In the genomic region with DNA sequence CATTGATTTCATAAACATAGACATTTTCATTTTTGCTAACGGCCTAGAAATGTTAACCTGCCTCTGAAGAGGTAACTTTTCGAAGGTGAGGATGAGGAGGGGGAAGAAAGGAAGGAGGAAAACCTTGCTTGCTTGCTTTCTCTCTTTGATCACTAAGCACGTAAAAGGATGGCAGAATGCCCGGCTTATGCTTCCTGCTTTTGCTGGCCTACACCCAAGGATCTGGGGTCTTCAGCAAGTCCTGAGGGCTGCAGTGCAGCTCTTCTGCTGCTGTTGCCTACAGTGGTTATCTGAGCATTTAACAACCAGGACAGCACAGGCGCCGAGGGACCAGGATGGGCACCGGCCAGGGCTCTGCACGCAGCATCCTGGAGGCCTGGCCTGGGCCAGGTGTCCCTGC, we compare ENCODE assay signal across 12 cellular contexts.
DNase-seq lines count a peak whose midpoint lies in the region; ATAC-seq and TF ChIP-seq lines count a peak whose summit lies in the region.
"Had no signal": no experiment of that assay in that cellular context is flagged by ENCODE, and none has a peak within 500 bp of the region (broad histone marks: within the 10 kb centered on the region; RNA-seq: fewer than 3 reads in every experiment).

No MANE protein-coding gene starts in this region.

- peaks cover 31% of the 10 kb centered on the region for H3K4me1 ChIP-seq in CD4-positive, alpha-beta memory T cell (ENCODE audit: insufficient read depth, low read length)
- peaks cover 4% of the 10 kb centered on the region; the same call in 1 of the 2 replicates for H3K4me1 ChIP-seq in HEK293 (ENCODE audit: control insufficient read depth, insufficient read depth, low read length)

- H3K27me3 Mint-ChIP-seq in CD4-positive, alpha-beta memory T cell, result no peaks in the 10 kb centered on the region
- H3K27me3 Mint-ChIP-seq in activated CD4-positive, alpha-beta memory T cell treated with anti-CD3 and anti-CD28 coated beads, Interleukin-2, amount 10 ng/mL, durations not matched to agents 7 days and 5 days, result no peaks in the 10 kb centered on the region

- H3K27ac ChIP-seq in CD4-positive, alpha-beta memory T cell (ENCODE audit: low read depth, low read length), result no peak overlapping the region
- no peak overlapping the region for H3K27ac ChIP-seq in HEK293 (ENCODE audit: extremely low read depth, low read depth, low read length)
- H3K27ac ChIP-seq: left ventricle myocardium inferior, PC-9 had no signal

- TF ChIP-seq CTCF in HEK293 (tag by site-specific recombination; IDR thresholded peaks at IDR 0.05), result no peak

- H3K27me3 ChIP-seq in CD4-positive, alpha-beta memory T cell (ENCODE audit: insufficient read depth, low read length), result no peaks in the 10 kb centered on the region

- peak overlapping the region in 6 of 7 donors; percentile 5 to 86 (median 53) for H3K27ac Mint-ChIP-seq in CD4-positive, alpha-beta memory T cell
- peak overlapping the region; percentile 28 for H3K27ac Mint-ChIP-seq in activated CD4-positive, alpha-beta memory T cell treated with anti-CD3 and anti-CD28 coated beads, Interleukin-2, amount 10 ng/mL, durations not matched to agents 7 days and 5 days
- H3K27ac Mint-ChIP-seq: nephron progenitor cell had no signal

- CTCF ChIA-PET in CD4-positive, alpha-beta memory T cell (lab: Charles Lee; ENCODE audit: partially characterized antibody), result interaction anchor here (1.4 kb wide), 1 partner anchor 13 kb away, joined by 5 read pairs; no protein-coding TSS in a partner anchor
- CTCF ChIA-PET in HEK293 (lab: Yijun Ruan, JAX), result no interaction called here
- CTCF ChIA-PET in activated CD4-positive, alpha-beta memory T cell treated with anti-CD3 and anti-CD28 coated beads, Interleukin-2, amount 10 ng/mL, durations not matched to agents 7 days and 5 days (lab: Charles Lee), result no interaction called here

- intact Hi-C loops in CD4-positive, alpha-beta memory T cell (cut with micrococcal nuclease), result no loop called here

- DNase-seq in CD4-positive, alpha-beta memory T cell, result no peak
- no peak for DNase-seq in activated CD4-positive, alpha-beta memory T cell treated with anti-CD3 and anti-CD28 coated beads, Interleukin-2, amount 10 ng/mL, durations not matched to agents 7 days and 5 days
- peak; percentile 7 for DNase-seq in kidney tubule cell (ENCODE audit: low spot score)
- no peak for DNase-seq in left lobe of liver (ENCODE audit: low spot score)
- DNase-seq: glutamatergic neuron, left ventricle myocardium inferior, NCI-H345, nephron progenitor cell, PC-9 had no signal

- no peak overlapping the region for H3K4me3 ChIP-seq in CD4-positive, alpha-beta memory T cell (ENCODE audit: low read length in 2 of 2)
- no peak overlapping the region for H3K4me3 ChIP-seq in HEK293 (ENCODE audit: low read depth, low read length)
- H3K4me3 ChIP-seq: left ventricle myocardium inferior, PC-9 had no signal

- peak overlapping the region in 6 of 8 donors; percentile 30 to 82 (median 66) for H3K4me3 Mint-ChIP-seq in CD4-positive, alpha-beta memory T cell
- no peak overlapping the region for H3K4me3 Mint-ChIP-seq in activated CD4-positive, alpha-beta memory T cell treated with anti-CD3 and anti-CD28 coated beads, Interleukin-2, amount 10 ng/mL, durations not matched to agents 7 days and 5 days
- H3K4me3 Mint-ChIP-seq: nephron progenitor cell had no signal

- peaks cover 0 to 2% (median 0%) of the 10 kb centered on the region in 8 donors for H3K9me3 Mint-ChIP-seq in CD4-positive, alpha-beta memory T cell
- no peaks in the 10 kb centered on the region for H3K9me3 Mint-ChIP-seq in activated CD4-positive, alpha-beta memory T cell treated with anti-CD3 and anti-CD28 coated beads, Interleukin-2, amount 10 ng/mL, durations not matched to agents 7 days and 5 days
- H3K9me3 Mint-ChIP-seq: nephron progenitor cell had no signal

- no peaks in the 10 kb centered on the region for H3K36me3 Mint-ChIP-seq in CD4-positive, alpha-beta memory T cell
- H3K36me3 Mint-ChIP-seq in activated CD4-positive, alpha-beta memory T cell treated with anti-CD3 and anti-CD28 coated beads, Interleukin-2, amount 10 ng/mL, durations not matched to agents 7 days and 5 days (ENCODE audit: low read depth), result peaks cover 62% of the 10 kb centered on the region

- ATAC-seq in left lobe of liver, result no peak
- no peak for ATAC-seq in HG03442 (IDR thresholded peaks at IDR 0.05; ENCODE audit: unreplicated experiment)
- no peak for ATAC-seq in HG03521 (IDR thresholded peaks at IDR 0.05; ENCODE audit: unreplicated experiment)

- no peaks in the 10 kb centered on the region for H3K9me3 ChIP-seq in CD4-positive, alpha-beta memory T cell (ENCODE audit: control insufficient read depth in 1 of 2, low read length in 2 of 2)
- H3K9me3 ChIP-seq in HEK293 (ENCODE audit: control insufficient read depth, insufficient read depth, low read depth, low read length), result no peaks in the 10 kb centered on the region
- H3K9me3 ChIP-seq: left ventricle myocardium inferior had no signal

- POLR2A ChIA-PET in CD4-positive, alpha-beta memory T cell (lab: Charles Lee; ENCODE audit: partially characterized antibody), result interaction anchor here (1.1 to 3.6 kb wide), 3 partner anchors 13 to 34 kb away, joined by 4 to 13 read pairs (median 5); no protein-coding TSS in a partner anchor
- POLR2A ChIA-PET in HEK293 (lab: Yijun Ruan, JAX), result no interaction called here
- POLR2A ChIA-PET in activated CD4-positive, alpha-beta memory T cell treated with anti-CD3 and anti-CD28 coated beads, Interleukin-2, amount 10 ng/mL, durations not matched to agents 7 days and 5 days (lab: Charles Lee), result interaction anchor here (1.1 to 3.4 kb wide), 2 partner anchors 13 to 19 kb away, joined by 3 to 21 read pairs; no protein-coding TSS in a partner anchor

- H3K4me1 Mint-ChIP-seq in CD4-positive, alpha-beta memory T cell, result peaks cover 23 to 47% (median 38%) of the 10 kb centered on the region in 4 donors
- H3K4me1 Mint-ChIP-seq in activated CD4-positive, alpha-beta memory T cell treated with anti-CD3 and anti-CD28 coated beads, Interleukin-2, amount 10 ng/mL, durations not matched to agents 7 days and 5 days, result peaks cover 61% of the 10 kb centered on the region

- H3K36me3 ChIP-seq in CD4-positive, alpha-beta memory T cell (ENCODE audit: insufficient read depth, low read length), result no peaks in the 10 kb centered on the region
- no peaks in the 10 kb centered on the region for H3K36me3 ChIP-seq in HEK293 (ENCODE audit: control insufficient read depth in 2 of 2, insufficient read depth in 1 of 2, low read length in 2 of 2)
- H3K36me3 ChIP-seq: left ventricle myocardium inferior had no signal

TF ChIP-seq in HEK293, 187 proteins besides CTCF, POLR2A, EP300 and RAD21:
- no peak for TF ChIP-seq ZNF621 (tag by site-specific recombination; IDR thresholded peaks at IDR 0.05)
- TF ChIP-seq, protein P1, sequence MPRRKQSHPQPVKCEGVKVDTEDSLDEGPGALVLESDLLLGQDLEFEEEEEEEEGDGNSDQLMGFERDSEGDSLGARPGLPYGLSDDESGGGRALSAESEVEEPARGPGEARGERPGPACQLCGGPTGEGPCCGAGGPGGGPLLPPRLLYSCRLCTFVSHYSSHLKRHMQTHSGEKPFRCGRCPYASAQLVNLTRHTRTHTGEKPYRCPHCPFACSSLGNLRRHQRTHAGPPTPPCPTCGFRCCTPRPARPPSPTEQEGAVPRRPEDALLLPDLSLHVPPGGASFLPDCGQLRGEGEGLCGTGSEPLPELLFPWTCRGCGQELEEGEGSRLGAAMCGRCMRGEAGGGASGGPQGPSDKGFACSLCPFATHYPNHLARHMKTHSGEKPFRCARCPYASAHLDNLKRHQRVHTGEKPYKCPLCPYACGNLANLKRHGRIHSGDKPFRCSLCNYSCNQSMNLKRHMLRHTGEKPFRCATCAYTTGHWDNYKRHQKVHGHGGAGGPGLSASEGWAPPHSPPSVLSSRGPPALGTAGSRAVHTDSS (tag by site-specific recombination; IDR thresholded peaks at IDR 0.05), result peak; percentile 76
